ENCODE assay signal across 25 cellular contexts in genomic region chr2:137249463-137249862, GRCh38.
DNase-seq lines count a peak whose midpoint lies in the region; ATAC-seq, FAIRE-seq and TF ChIP-seq lines count a peak whose summit lies in the region.
"Had no signal": no experiment of that assay in that cellular context is flagged by ENCODE, and none has a peak within 500 bp of the region (broad histone marks: within the 10 kb centered on the region; RNA-seq: fewer than 3 reads in every experiment).

No MANE protein-coding gene starts in this region.

- DNase-seq in mammary epithelial cell (peak; percentile 48), breast epithelium (ENCODE audit: low spot score in 2 of 2) (no peak), bronchial epithelial cell (ENCODE audit: low read depth) (peak; percentile 78), glutamatergic neuron (no peak)
- DNase-seq in effector memory CD4-positive, alpha-beta T cell, result no peak
- DNase-seq: ACHN; BE2C; C1 segment of cervical spinal cord; CD4-positive, CD25-positive, alpha-beta regulatory T cell; CD8-positive, alpha-beta memory T cell; COR-L47; DMS 273 treated with DMSO at 0.1 percent for 48 hours; DMS53; DND-41; EL; GM23248; HCEC 1CT had no signal

- H3K9me3 Mint-ChIP-seq in glutamatergic neuron (ENCODE audit: unreplicated experiment), result no peaks in the 10 kb centered on the region
- H3K9me3 Mint-ChIP-seq: CD8-positive, alpha-beta memory T cell had no signal

- BruUV-seq in mammary epithelial cell (replicated peaks; lab: Mats Ljungman, UMichigan), result no TSS peak

- no peaks in the 10 kb centered on the region for H3K27me3 Mint-ChIP-seq in glutamatergic neuron (ENCODE audit: unreplicated experiment)
- H3K27me3 Mint-ChIP-seq: CD4-positive, CD25-positive, alpha-beta regulatory T cell; CD8-positive, alpha-beta memory T cell; IgD-negative memory B cell had no signal

- H3K27ac ChIP-seq in mammary epithelial cell (ENCODE audit: insufficient read depth, low read depth, low read length) (no peak overlapping the region), breast epithelium (no peak overlapping the region)
- no peak overlapping the region for H3K27ac ChIP-seq in effector memory CD4-positive, alpha-beta T cell (ENCODE audit: insufficient read depth, low read length, poor library complexity, severe bottlenecking)
- H3K27ac ChIP-seq: GM23248 had no signal

- H3K4me1 ChIP-seq in mammary epithelial cell (ENCODE audit: insufficient read depth, low read length) (peaks cover 24% of the 10 kb centered on the region), breast epithelium (no peaks in the 10 kb centered on the region)
- H3K4me1 ChIP-seq in effector memory CD4-positive, alpha-beta T cell (ENCODE audit: control insufficient read depth, insufficient read depth, low read length, poor library complexity, severe bottlenecking), result no peaks in the 10 kb centered on the region
- H3K4me1 ChIP-seq: BE2C had no signal

- H3K27me3 ChIP-seq in mammary epithelial cell (ENCODE audit: insufficient read depth, low read length) (no peaks in the 10 kb centered on the region), breast epithelium (no peaks in the 10 kb centered on the region), bronchial epithelial cell (ENCODE audit: control insufficient read depth, insufficient read depth, low read length) (no peaks in the 10 kb centered on the region)
- H3K27me3 ChIP-seq in effector memory CD4-positive, alpha-beta T cell (replicated peaks; ENCODE audit: control insufficient read depth, insufficient read depth, low read length, poor library complexity, severe bottlenecking), result no peaks in the 10 kb centered on the region
- H3K27me3 ChIP-seq: BE2C had no signal

- H3K79me2 ChIP-seq in mammary epithelial cell (ENCODE audit: insufficient read depth, low read length), result no peaks in the 10 kb centered on the region

- CTCF ChIA-PET in mammary epithelial cell (lab: Charles Lee; ENCODE audit: low non-redundant PET), result interaction anchor here (0.6 kb wide), 1 partner anchor 21 kb away, joined by 3 read pairs; no protein-coding TSS in a partner anchor

- in situ Hi-C loops in mammary epithelial cell (cut with MboI; ENCODE audit: low sequenced_read_pairs in 2 of 2), result no loop called here

- ATAC-seq in esophagus mucosa, result no peak
- ATAC-seq in HG03565 (IDR thresholded peaks at IDR 0.05; ENCODE audit: unreplicated experiment), result no peak
- ATAC-seq: HepG2 had no signal

- no peak overlapping the region for H3K9ac ChIP-seq in mammary epithelial cell (ENCODE audit: insufficient read depth, low read length)
- H3K9ac ChIP-seq: GM23248 had no signal

- no peaks in the 10 kb centered on the region for H3K36me3 Mint-ChIP-seq in glutamatergic neuron (ENCODE audit: unreplicated experiment)
- H3K36me3 Mint-ChIP-seq: CD4-positive, CD25-positive, alpha-beta regulatory T cell; CD8-positive, alpha-beta memory T cell; IgD-negative memory B cell had no signal

- no peaks in the 10 kb centered on the region for H4K20me1 ChIP-seq in mammary epithelial cell (ENCODE audit: insufficient read depth, low read length)

- peaks cover 11% of the 10 kb centered on the region for H3K4me1 Mint-ChIP-seq in glutamatergic neuron (ENCODE audit: low read depth, unreplicated experiment)
- H3K4me1 Mint-ChIP-seq: CD4-positive, CD25-positive, alpha-beta regulatory T cell; CD8-positive, alpha-beta memory T cell; IgD-negative memory B cell had no signal

- WGBS in mammary epithelial cell (ENCODE audit: low coverage, missing lambda C conversion rate), result 77% methylated on average over 4 of the region's 4 CpGs

- no peak overlapping the region for H3K4me2 ChIP-seq in mammary epithelial cell (ENCODE audit: insufficient read depth, low read depth, low read length)

- H3K36me3 ChIP-seq in mammary epithelial cell (ENCODE audit: insufficient read depth, low read length) (no peaks in the 10 kb centered on the region), breast epithelium (no peaks in the 10 kb centered on the region), bronchial epithelial cell (ENCODE audit: control insufficient read depth, insufficient read depth, low read length) (no peaks in the 10 kb centered on the region)
- H3K36me3 ChIP-seq in effector memory CD4-positive, alpha-beta T cell (ENCODE audit: control insufficient read depth, insufficient read depth, low read length), result no peaks in the 10 kb centered on the region
- H3K36me3 ChIP-seq: BE2C had no signal

- TF ChIP-seq POLR2A in breast epithelium (IDR thresholded peaks at IDR 0.05), result no peak

- H3K27ac Mint-ChIP-seq in glutamatergic neuron (ENCODE audit: unreplicated experiment), result peak overlapping the region; percentile 6
- H3K27ac Mint-ChIP-seq: CD4-positive, CD25-positive, alpha-beta regulatory T cell; CD8-positive, alpha-beta memory T cell; IgD-negative memory B cell had no signal

- FAIRE-seq in bronchial epithelial cell (lab: Jason Lieb, UNC), result no peak
- FAIRE-seq: A204.1, GM12891, GM18507, H54, HepG2 had no signal

- H3K9me3 ChIP-seq in mammary epithelial cell (replicated peaks; ENCODE audit: insufficient read depth, low read length) (no peaks in the 10 kb centered on the region), breast epithelium (no peaks in the 10 kb centered on the region)
- no peaks in the 10 kb centered on the region for H3K9me3 ChIP-seq in effector memory CD4-positive, alpha-beta T cell (ENCODE audit: control insufficient read depth, low read length)
- H3K9me3 ChIP-seq: BE2C had no signal

- dilution Hi-C loops in mammary epithelial cell (cut with HindIII; ENCODE audit: low sequenced_read_pairs), result no loop called here

- intact Hi-C loops in mammary epithelial cell (cut with micrococcal nuclease), result no loop called here
- intact Hi-C loops in breast epithelium (cut with DNase I; ENCODE audit: low total_unique reads), result no loop called here

- no peak overlapping the region for H3K4me3 Mint-ChIP-seq in glutamatergic neuron (ENCODE audit: unreplicated experiment)
- H3K4me3 Mint-ChIP-seq: CD4-positive, CD25-positive, alpha-beta regulatory T cell; CD8-positive, alpha-beta memory T cell; IgD-negative memory B cell had no signal

- peak overlapping the region; percentile 26 for H2AFZ ChIP-seq in mammary epithelial cell (ENCODE audit: low read depth, low read length)
- H2AFZ ChIP-seq: GM23248 had no signal

- TF ChIP-seq CTCF in mammary epithelial cell (conservative IDR thresholded peaks at IDR 0.05 in 1 of 2, IDR thresholded peaks at IDR 0.05 in 1 of 2; ENCODE audit: extremely low read depth in 1 of 2, insufficient read depth in 1 of 2, low read depth in 1 of 2, low read length in 2 of 2) (peak in 1 of 2 donors; percentile 3), breast epithelium (IDR thresholded peaks at IDR 0.05) (no peak), bronchial epithelial cell (IDR thresholded peaks at IDR 0.05; ENCODE audit: insufficient read depth, low read length, severe bottlenecking) (no peak), glutamatergic neuron (IDR thresholded peaks at IDR 0.05; ENCODE audit: partially characterized antibody, unreplicated experiment) (no peak)

- no peak overlapping the region for H3K4me3 ChIP-seq in mammary epithelial cell (replicated peaks in 1 of 3; ENCODE audit: insufficient read depth in 1 of 3, low read depth in 2 of 3, low read length in 3 of 3)
- no peak overlapping the region for H3K4me3 ChIP-seq in breast epithelium
- no peak overlapping the region for H3K4me3 ChIP-seq in bronchial epithelial cell (ENCODE audit: low read depth, low read length)
- H3K4me3 ChIP-seq in effector memory CD4-positive, alpha-beta T cell (ENCODE audit: insufficient read depth, low read depth, low read length, poor library complexity, severe bottlenecking), result no peak overlapping the region
- H3K4me3 ChIP-seq: GM23248 had no signal

Comparison
In these comparisons a context has a peak if more than half of its experiments do, and no peak if none do; other contexts are left out.
1. DNase-seq: peak in mammary epithelial cell (single experiment) and bronchial epithelial cell (single experiment); none in breast epithelium (0 of 2), glutamatergic neuron (single experiment) and effector memory CD4-positive, alpha-beta T cell (0 of 3).